16 cellular contexts compared by ENCODE assay signal in genomic region chr4:140675599-140676231, GRCh38.
DNase-seq lines count a peak whose midpoint lies in the region; ATAC-seq and TF ChIP-seq lines count a peak whose summit lies in the region.
"Had no signal": no experiment of that assay in that cellular context is flagged by ENCODE, and none has a peak within 500 bp of the region (broad histone marks: within the 10 kb centered on the region; RNA-seq: fewer than 3 reads in every experiment).

No MANE protein-coding gene starts in this region.

- no peaks in the 10 kb centered on the region for H3K9me3 Mint-ChIP-seq in activated CD8-positive, alpha-beta T cell treated with anti-CD3 and anti-CD28 coated beads for 36 hours
- no peaks in the 10 kb centered on the region for H3K9me3 Mint-ChIP-seq in activated CD8-positive, alpha-beta T cell treated with anti-CD3 and anti-CD28 coated beads, Interleukin-2, amount 10 ng/mL, durations not matched to agents 7 days and 5 days (ENCODE audit: insufficient read depth)

- no peaks in the 10 kb centered on the region for H3K36me3 ChIP-seq in PC-3 (ENCODE audit: low read depth, low read length)
- H3K36me3 ChIP-seq: SJSA1 had no signal

- no peak overlapping the region for H3K4me2 ChIP-seq in PC-3 (ENCODE audit: low read length)

- no peak overlapping the region for H3K4me3 ChIP-seq in PC-3 (ENCODE audit: low read length)
- H3K4me3 ChIP-seq: right atrium auricular region, SJSA1 had no signal

- no peak overlapping the region for H3K27ac ChIP-seq in PC-3 (ENCODE audit: low read length)
- H3K27ac ChIP-seq in foreskin keratinocyte = no peak overlapping the region
- H3K27ac ChIP-seq: right atrium auricular region, SJSA1 had no signal

- H3K27me3 ChIP-seq in PC-3 (ENCODE audit: low read length) = no peaks in the 10 kb centered on the region
- no peaks in the 10 kb centered on the region for H3K27me3 ChIP-seq in foreskin keratinocyte
- H3K27me3 ChIP-seq: right atrium auricular region, SJSA1 had no signal

- H3K4me3 Mint-ChIP-seq in activated CD8-positive, alpha-beta T cell treated with anti-CD3 and anti-CD28 coated beads for 36 hours = no peak overlapping the region
- H3K4me3 Mint-ChIP-seq in activated CD8-positive, alpha-beta T cell treated with anti-CD3 and anti-CD28 coated beads, Interleukin-2, amount 10 ng/mL, durations not matched to agents 7 days and 5 days = no peak overlapping the region

- H3K4me1 Mint-ChIP-seq in activated CD8-positive, alpha-beta T cell treated with anti-CD3 and anti-CD28 coated beads for 36 hours (ENCODE audit: low read depth) = peaks cover 7% of the 10 kb centered on the region
- H3K4me1 Mint-ChIP-seq in activated CD8-positive, alpha-beta T cell treated with anti-CD3 and anti-CD28 coated beads, Interleukin-2, amount 10 ng/mL, durations not matched to agents 7 days and 5 days (ENCODE audit: low read depth) = peaks cover 10% of the 10 kb centered on the region

- peak; percentile 11 for DNase-seq in activated CD8-positive, alpha-beta T cell treated with anti-CD3 and anti-CD28 coated beads for 36 hours
- DNase-seq in activated CD8-positive, alpha-beta T cell treated with anti-CD3 and anti-CD28 coated beads, Interleukin-2, amount 10 ng/mL, durations not matched to agents 7 days and 5 days = no peak
- DNase-seq in PC-3 = peak; percentile 2
- no peak for DNase-seq in foreskin keratinocyte
- DNase-seq in renal cortical epithelial cell (ENCODE audit: low read depth) = peak; percentile 69
- no peak for DNase-seq in activated CD4-positive, alpha-beta T cell treated with anti-CD3 and anti-CD28 coated beads for 48 hours
- no peak for DNase-seq in COLO668 (lab: John Stamatoyannopoulos, UW; ENCODE audit: unreplicated experiment)
- DNase-seq: 8988T, anterior cingulate cortex, NCI-H2029, NCI-H510A treated with DMSO at 0.1 percent for 48 hours had no signal

- no peaks in the 10 kb centered on the region for H3F3A ChIP-seq in PC-3 (ENCODE audit: low read length, unreplicated experiment)

- H3K79me2 ChIP-seq in PC-3 (ENCODE audit: low read length) = no peaks in the 10 kb centered on the region

- intact Hi-C loops in activated CD8-positive, alpha-beta T cell treated with anti-CD3 and anti-CD28 coated beads for 36 hours (cut with micrococcal nuclease) = no loop called here
- intact Hi-C loops in PC-3 (cut with micrococcal nuclease) = no loop called here

- H3K9me2 ChIP-seq in PC-3 (replicated peaks; ENCODE audit: low read length) = no peaks in the 10 kb centered on the region

- H3K36me3 Mint-ChIP-seq in activated CD8-positive, alpha-beta T cell treated with anti-CD3 and anti-CD28 coated beads for 36 hours (ENCODE audit: low read depth) = no peaks in the 10 kb centered on the region
- no peaks in the 10 kb centered on the region for H3K36me3 Mint-ChIP-seq in activated CD8-positive, alpha-beta T cell treated with anti-CD3 and anti-CD28 coated beads, Interleukin-2, amount 10 ng/mL, durations not matched to agents 7 days and 5 days (ENCODE audit: low read depth)

- H3K4me1 ChIP-seq in PC-3 (ENCODE audit: insufficient read depth, low read length) (no peaks in the 10 kb centered on the region), foreskin keratinocyte (no peaks in the 10 kb centered on the region)
- H3K4me1 ChIP-seq: right atrium auricular region, SJSA1 had no signal

- H3K9me3 ChIP-seq in PC-3 (ENCODE audit: low read length) = no peaks in the 10 kb centered on the region
- H3K9me3 ChIP-seq: right atrium auricular region, SJSA1 had no signal

- no peak overlapping the region for H3K27ac Mint-ChIP-seq in activated CD8-positive, alpha-beta T cell treated with anti-CD3 and anti-CD28 coated beads for 36 hours
- H3K27ac Mint-ChIP-seq in activated CD8-positive, alpha-beta T cell treated with anti-CD3 and anti-CD28 coated beads, Interleukin-2, amount 10 ng/mL, durations not matched to agents 7 days and 5 days = no peak overlapping the region

- peaks cover 5% of the 10 kb centered on the region for H3K27me3 Mint-ChIP-seq in activated CD8-positive, alpha-beta T cell treated with anti-CD3 and anti-CD28 coated beads for 36 hours
- H3K27me3 Mint-ChIP-seq in activated CD8-positive, alpha-beta T cell treated with anti-CD3 and anti-CD28 coated beads, Interleukin-2, amount 10 ng/mL, durations not matched to agents 7 days and 5 days (ENCODE audit: low read depth) = peaks cover 21% of the 10 kb centered on the region

- BruUV-seq in PC-3 (replicated peaks; lab: Mats Ljungman, UMichigan) = no TSS peak

- no peak overlapping the region for H2AFZ ChIP-seq in PC-3 (ENCODE audit: low read length)

- H4K20me1 ChIP-seq in PC-3 (ENCODE audit: low read length) = no peaks in the 10 kb centered on the region

- no peak for TF ChIP-seq CTCF in activated CD8-positive, alpha-beta T cell treated with anti-CD3 and anti-CD28 coated beads for 36 hours (IDR thresholded peaks at IDR 0.05)
- TF ChIP-seq CTCF in PC-3 (conservative IDR thresholded peaks at IDR 0.05; ENCODE audit: low read depth, low read length) (no peak), foreskin keratinocyte (conservative IDR thresholded peaks at IDR 0.05) (no peak)

- no peak overlapping the region for H3K9ac ChIP-seq in PC-3 (ENCODE audit: low read length)

- POLR2A ChIA-PET in activated CD8-positive, alpha-beta T cell treated with anti-CD3 and anti-CD28 coated beads for 36 hours (lab: Charles Lee) = interaction anchor here (0.6 kb wide), 1 partner anchor 222 kb away, joined by 3 read pairs; no protein-coding TSS in a partner anchor
- POLR2A ChIA-PET in activated CD8-positive, alpha-beta T cell treated with anti-CD3 and anti-CD28 coated beads, Interleukin-2, amount 10 ng/mL, durations not matched to agents 7 days and 5 days (lab: Charles Lee) = interaction anchor here (0.6 kb wide), 1 partner anchor 194 kb away, joined by 3 read pairs; no protein-coding TSS in a partner anchor
- POLR2A ChIA-PET in PC-3 (lab: Charles Lee; ENCODE audit: unreplicated experiment) = no interaction called here

- ATAC-seq in activated CD8-positive, alpha-beta T cell treated with anti-CD3 and anti-CD28 coated beads for 36 hours = peak; percentile 47
- ATAC-seq in activated CD8-positive, alpha-beta T cell treated with anti-CD3 and anti-CD28 coated beads, Interleukin-2, amount 10 ng/mL, durations not matched to agents 7 days and 5 days = no peak
- no peak for ATAC-seq in PC-3
- peak; percentile 45 for ATAC-seq in foreskin keratinocyte
- ATAC-seq in esophagus mucosa = no peak
- ATAC-seq: HCT116, HepG2 had no signal

- CTCF ChIA-PET in activated CD8-positive, alpha-beta T cell treated with anti-CD3 and anti-CD28 coated beads for 36 hours (lab: Charles Lee) = no interaction called here
- CTCF ChIA-PET in activated CD8-positive, alpha-beta T cell treated with anti-CD3 and anti-CD28 coated beads, Interleukin-2, amount 10 ng/mL, durations not matched to agents 7 days and 5 days (lab: Charles Lee) = no interaction called here
- CTCF ChIA-PET in PC-3 (lab: Charles Lee) = no interaction called here

Comparison
In these comparisons a context has a peak if more than half of its experiments do, and no peak if none do; other contexts are left out.
1. ATAC-seq: peak in activated CD8-positive, alpha-beta T cell treated with anti-CD3 and anti-CD28 coated beads for 36 hours (single experiment) and foreskin keratinocyte (single experiment); none in activated CD8-positive, alpha-beta T cell treated with anti-CD3 and anti-CD28 coated beads, Interleukin-2, amount 10 ng/mL, durations not matched to agents 7 days and 5 days (single experiment), PC-3 (single experiment) and esophagus mucosa (single experiment).
2. DNase-seq: peak in activated CD8-positive, alpha-beta T cell treated with anti-CD3 and anti-CD28 coated beads for 36 hours (single experiment), PC-3 (single experiment) and renal cortical epithelial cell (single experiment); none in activated CD8-positive, alpha-beta T cell treated with anti-CD3 and anti-CD28 coated beads, Interleukin-2, amount 10 ng/mL, durations not matched to agents 7 days and 5 days (single experiment), foreskin keratinocyte (0 of 2), activated CD4-positive, alpha-beta T cell treated with anti-CD3 and anti-CD28 coated beads for 48 hours (single experiment) and COLO668 (single experiment).